ENCODE assay signal across 8 cellular contexts in genomic region chr16:53100131-53100748, GRCh38. TPM values are rescaled to one million over a fixed set of nuclear protein-coding genes. Genes with fewer than 3 reads are reported as not detected.
DNase-seq lines count a peak whose midpoint lies in the region; ATAC-seq and TF ChIP-seq lines count a peak whose summit lies in the region.

No MANE protein-coding gene starts in this region.

- H3K36me3 ChIP-seq in KMS-11 (ENCODE audit: insufficient read depth) (no peaks in the 10 kb centered on the region), HAP-1 (replicated peaks) (no peaks in the 10 kb centered on the region)

- H3K27me3 Mint-ChIP-seq in naive thymus-derived CD8-positive, alpha-beta T cell = no peaks in the 10 kb centered on the region

- ATAC-seq in naive thymus-derived CD8-positive, alpha-beta T cell = no peak

- DNase-seq in AG04450 (ENCODE audit: low read depth, low spot score) (no peak), choroid plexus epithelial cell (ENCODE audit: low read depth) (no peak), NCI-H1092 treated with DMSO at 0.1 percent for 48 hours (lab: John Stamatoyannopoulos, UW) (no peak), HAP-1 (ENCODE audit: low spot score in 2 of 2) (no peak), NCI-H2081 (lab: John Stamatoyannopoulos, UW) (no peak), islet precursor cell (no peak)
- DNase-seq in naive thymus-derived CD8-positive, alpha-beta T cell = no peak

- peak overlapping the region; percentile 52; the same call in 1 of the 2 replicates for H3K9ac ChIP-seq in KMS-11

- peaks cover 9% of the 10 kb centered on the region; the same call in 1 of the 2 replicates for H3K79me2 ChIP-seq in KMS-11 (ENCODE audit: insufficient read depth, low read depth)

- H3K27ac ChIP-seq in AG04450 (ENCODE audit: low read depth, low read length) (peak overlapping the region; percentile 97), KMS-11 (peak overlapping the region; percentile 95)

- peak overlapping the region; percentile 52 to 93 (median 85) for H3K4me3 Mint-ChIP-seq in naive thymus-derived CD8-positive, alpha-beta T cell

- H3K4me1 ChIP-seq in KMS-11 (ENCODE audit: low read depth, poor library complexity, severe bottlenecking) = peaks cover 45% of the 10 kb centered on the region
- H3K4me1 ChIP-seq in HAP-1 = peaks cover 22% of the 10 kb centered on the region

- H3K4me3 ChIP-seq in AG04450 (ENCODE audit: low read depth, low read length) (peak overlapping the region; percentile 51), KMS-11 (IDR thresholded peaks at IDR 0.05; ENCODE audit: insufficient read depth, low read depth, low read length) (no peak overlapping the region), choroid plexus epithelial cell (ENCODE audit: low read depth, low read length) (peak overlapping the region; percentile 54), HAP-1 (no peak overlapping the region)

- no peaks in the 10 kb centered on the region for H3K36me3 Mint-ChIP-seq in naive thymus-derived CD8-positive, alpha-beta T cell

- H3K9me3 Mint-ChIP-seq in naive thymus-derived CD8-positive, alpha-beta T cell = no peaks in the 10 kb centered on the region

- POLR2A ChIA-PET in AG04450 (lab: Yijun Ruan, JAX) = interaction anchor here (1.0 to 1.9 kb wide), 3 partner anchors 10 to 21 kb away, joined by 3 to 18 read pairs (median 3); no protein-coding TSS in a partner anchor
- POLR2A ChIA-PET in naive thymus-derived CD8-positive, alpha-beta T cell (lab: Charles Lee) = no interaction called here

- no peaks in the 10 kb centered on the region for H3K27me3 ChIP-seq in AG04450 (ENCODE audit: control insufficient read depth, insufficient read depth, low read length)
- H3K27me3 ChIP-seq in KMS-11 (ENCODE audit: insufficient read depth, low read depth) = no peaks in the 10 kb centered on the region
- no peaks in the 10 kb centered on the region for H3K27me3 ChIP-seq in HAP-1 (ENCODE audit: low read depth)

- H3K9me3 ChIP-seq in AG04450 (ENCODE audit: control insufficient read depth, insufficient read depth, low read length) (no peaks in the 10 kb centered on the region), HAP-1 (no peaks in the 10 kb centered on the region; the same call in 1 of the 2 replicates)

- H4K20me1 ChIP-seq in KMS-11 (ENCODE audit: insufficient read depth) = no peaks in the 10 kb centered on the region

- CTCF ChIA-PET in AG04450 (lab: Charles Lee) = interaction anchor here (0.7 to 1.0 kb wide), 3 partner anchors 45 to 66 kb away, joined by 3 to 6 read pairs (median 4); no protein-coding TSS in a partner anchor

- in situ Hi-C loops in HAP-1 (cut with MboI; ENCODE audit: low sequenced_read_pairs) = no loop called here

- H3K27ac Mint-ChIP-seq in naive thymus-derived CD8-positive, alpha-beta T cell = peak overlapping the region in 7 of 10 donors; percentile 3 to 94 (median 40)

- H2AFZ ChIP-seq in KMS-11 (ENCODE audit: low read depth) = peak overlapping the region; percentile 16; the same call in 1 of the 2 replicates

- H3K4me1 Mint-ChIP-seq in naive thymus-derived CD8-positive, alpha-beta T cell = peaks cover 8 to 37% (median 18%) of the 10 kb centered on the region in 4 donors

- TF ChIP-seq CTCF in AG04450 (IDR thresholded peaks at IDR 0.05; ENCODE audit: low read depth, low read length) (no peak), KMS-11 (conservative IDR thresholded peaks at IDR 0.05; ENCODE audit: low read depth, low read length) (no peak), choroid plexus epithelial cell (conservative IDR thresholded peaks at IDR 0.05; ENCODE audit: low read depth, low read length) (no peak)

- peak overlapping the region; percentile 98 for H3K4me2 ChIP-seq in KMS-11

RNA-seq across cellular contexts. Expression of gene CHD9, which starts 45.4 kb away (rescaled TPM):
- 27.9 and 42.6 TPM in 2 replicates for polyA plus RNA-seq in AG04450 (2011; rRNA removed)
- 55.4 and 114 TPM in 2 replicates for polyA minus RNA-seq in AG04450 (2011; rRNA and poly(A)+ RNA removed)
- 10 to 100 TPM; 36.4 to 42.6 TPM for total RNA-seq in naive thymus-derived CD8-positive, alpha-beta T cell
- polyA plus RNA-seq in naive thymus-derived CD8-positive, alpha-beta T cell = 10 to 100 TPM; 18.4 to 28.8 (median 21.7) TPM

RNA-seq across cellular contexts. Expression of gene CHD9NB, which starts 47.5 kb away (rescaled TPM):
- polyA plus RNA-seq in AG04450 (2011; rRNA removed) = 1.2 and 1.4 TPM in 2 replicates
- polyA minus RNA-seq in AG04450 (2011; rRNA and poly(A)+ RNA removed) = 2.5 and 3.6 TPM in 2 replicates
- not detected for total RNA-seq in naive thymus-derived CD8-positive, alpha-beta T cell
- polyA plus RNA-seq in naive thymus-derived CD8-positive, alpha-beta T cell = not detected

Comparison
In these comparisons a context has a peak if more than half of its experiments do, and no peak if none do; other contexts are left out.
1. H3K4me3 ChIP-seq: peak in AG04450 (single experiment) and choroid plexus epithelial cell (single experiment); none in KMS-11 (single experiment) and HAP-1 (single experiment).